In the genomic region with DNA sequence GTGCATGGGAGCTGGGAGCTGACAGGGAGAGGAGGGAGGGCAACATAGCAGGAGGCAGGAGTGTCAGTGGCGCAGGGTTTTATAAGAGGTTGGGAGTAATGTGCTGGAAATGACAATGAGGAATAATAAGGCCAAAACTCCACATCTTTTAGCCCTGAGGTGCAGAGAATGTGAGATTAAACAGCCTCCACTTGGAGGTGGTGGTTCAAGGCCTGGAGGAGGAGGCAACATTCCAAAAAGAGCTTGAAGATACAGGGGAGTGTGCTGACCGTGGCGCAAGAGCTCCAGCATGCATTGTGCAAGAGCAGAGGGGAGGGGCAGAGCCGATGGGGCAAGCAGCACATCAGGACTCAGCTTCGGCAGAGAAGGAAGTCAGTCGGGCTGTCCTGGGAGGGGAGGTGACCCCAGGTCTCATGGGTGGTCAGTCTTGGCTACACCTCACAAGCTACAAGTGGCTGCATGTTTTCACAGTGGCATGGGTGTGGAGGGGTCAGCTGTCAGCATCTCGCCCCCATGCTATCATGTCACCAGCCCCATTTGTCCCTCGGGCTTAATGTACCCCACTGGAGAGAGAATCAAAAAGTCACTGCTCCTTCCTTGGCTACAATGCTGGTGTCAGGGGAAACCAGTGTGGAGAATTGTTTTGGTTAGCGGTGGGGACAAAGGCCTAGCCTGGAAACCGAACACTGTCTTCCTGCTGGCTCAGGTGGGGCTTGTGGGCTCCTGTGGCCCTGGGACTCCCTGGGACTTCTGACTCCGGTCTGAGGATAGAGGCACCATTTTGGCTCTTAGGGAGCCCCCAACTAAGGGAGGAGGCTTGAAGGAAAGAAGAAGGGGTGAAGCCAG, we compare ENCODE assay signal across 9 cellular contexts.
DNase-seq lines count a peak whose midpoint lies in the region; ATAC-seq and TF ChIP-seq lines count a peak whose summit lies in the region.
"Had no signal": no experiment of that assay in that cellular context is flagged by ENCODE, and none has a peak within 500 bp of the region (broad histone marks: within the 10 kb centered on the region; RNA-seq: fewer than 3 reads in every experiment).

No MANE protein-coding gene starts in this region.

- intact Hi-C loops in uterus (cut with DNase I; ENCODE audit: low total_unique reads) = no loop called here

- TF ChIP-seq CTCF in mesothelial cell of epicardium (IDR thresholded peaks at IDR 0.05; ENCODE audit: unreplicated experiment) (no peak), uterus (IDR thresholded peaks at IDR 0.05) (peak in 1 of 4 experiments; percentile 15)

- peaks cover 13% of the 10 kb centered on the region for H3K9me3 Mint-ChIP-seq in mesothelial cell of epicardium

- peaks cover 13% of the 10 kb centered on the region for H3K4me1 Mint-ChIP-seq in mesothelial cell of epicardium

- TF ChIP-seq POLR2A in uterus (IDR thresholded peaks at IDR 0.05) = peak in 1 of 2 donors; percentile 63

- peak overlapping the region; percentile 10 for H3K27ac Mint-ChIP-seq in mesothelial cell of epicardium

- ATAC-seq in HG03520 (IDR thresholded peaks at IDR 0.05; ENCODE audit: unreplicated experiment) = no peak
- ATAC-seq in GM19467 (IDR thresholded peaks at IDR 0.05; ENCODE audit: unreplicated experiment) = no peak

- peak; percentile 95 for DNase-seq in NCI-H226
- DNase-seq in epidermal melanocyte (ENCODE audit: insufficient read length, low spot score) = peak; percentile 66
- no peak for DNase-seq in mesothelial cell of epicardium (ENCODE audit: low spot score in 2 of 2, unreplicated experiment in 2 of 2)
- DNase-seq in uterus = peak; percentile 95 to 98
- DNase-seq in HT-29 (ENCODE audit: low spot score) = no peak

- H3K4me1 ChIP-seq in uterus = peaks cover 0 to 6% of the 10 kb centered on the region in 2 donors

- H3K27me3 Mint-ChIP-seq in mesothelial cell of epicardium (ENCODE audit: low read depth) = no peaks in the 10 kb centered on the region
- H3K27me3 Mint-ChIP-seq: activated naive CD8-positive, alpha-beta T cell had no signal

- peaks cover 9% of the 10 kb centered on the region for H3K36me3 Mint-ChIP-seq in mesothelial cell of epicardium

- no peak overlapping the region for H3K4me3 ChIP-seq in uterus
- H3K4me3 ChIP-seq: SK-N-MC had no signal

- H3K36me3 ChIP-seq in uterus = no peaks in the 10 kb centered on the region

- no peak overlapping the region for H3K4me3 Mint-ChIP-seq in mesothelial cell of epicardium
- H3K4me3 Mint-ChIP-seq: activated naive CD8-positive, alpha-beta T cell had no signal

- no peaks in the 10 kb centered on the region for H3K9me3 ChIP-seq in uterus

- no peaks in the 10 kb centered on the region for H3K27me3 ChIP-seq in uterus

- peak overlapping the region; percentile 73 to 83 for H3K27ac ChIP-seq in uterus
- H3K27ac ChIP-seq: SK-N-MC had no signal

Comparison
In these comparisons a context has a peak if more than half of its experiments do, and no peak if none do; other contexts are left out.
1. DNase-seq: peak in NCI-H226 (single experiment), epidermal melanocyte (single experiment) and uterus (2 of 2); none in mesothelial cell of epicardium (0 of 2) and HT-29 (single experiment).